Comparison of ENCODE assay signal across 5 cellular contexts in genomic region chr1:217036757-217037156, GRCh38.
"Had no signal": no experiment of that assay in that cellular context is flagged by ENCODE, and none has a peak within 500 bp of the region (broad histone marks: within the 10 kb centered on the region; RNA-seq: fewer than 3 reads in every experiment).

No MANE protein-coding gene starts in this region.

- H3K4me3 ChIP-seq: K562 had no signal

- H3K27ac ChIP-seq: HL-60 had no signal

- DNase-seq: IMR-90, KBM-7, KG1 had no signal
